1 cellular context compared by ENCODE assay signal in genomic region chr10:23412223-23412622, GRCh38.
TF ChIP-seq lines count a peak whose summit lies in the region.

No MANE protein-coding gene starts in this region.

TF ChIP-seq in HEK293, 187 proteins besides CTCF, POLR2A, EP300 and RAD21 (continued from another document):
- TF ChIP-seq ZNF639 (tag by site-specific recombination; IDR thresholded peaks at IDR 0.05): peak; percentile 84
- TF ChIP-seq ZBTB44 (tag by site-specific recombination; IDR thresholded peaks at IDR 0.05): no peak
- TF ChIP-seq TSHZ1 (tag by site-specific recombination; IDR thresholded peaks at IDR 0.05; ENCODE audit: borderline replicate concordance): peak; percentile 23; the same call in 1 of the 2 replicates
- no peak for TF ChIP-seq ZNF157 (tag by site-specific recombination; IDR thresholded peaks at IDR 0.05)
- no peak for TF ChIP-seq ZNF530 (tag by site-specific recombination; IDR thresholded peaks at IDR 0.05; ENCODE audit: low read depth)
- TF ChIP-seq ZBTB7A (tag by site-specific recombination; IDR thresholded peaks at IDR 0.05; ENCODE audit: low read depth): no peak
- TF ChIP-seq SP7 (tag by site-specific recombination; IDR thresholded peaks at IDR 0.05): peak; percentile 91
- no peak for TF ChIP-seq ZNF701 (tag by site-specific recombination; IDR thresholded peaks at IDR 0.05)
- peak; percentile 32; the same call in 1 of the 2 replicates for TF ChIP-seq ZNF24 (tag by site-specific recombination; IDR thresholded peaks at IDR 0.05)
- TF ChIP-seq ZNF843 (tag by site-specific recombination; IDR thresholded peaks at IDR 0.05): peak; percentile 54; the same call in 1 of the 2 replicates
- no peak for TF ChIP-seq ZNF544 (tag by site-specific recombination; IDR thresholded peaks at IDR 0.05)
- TF ChIP-seq ZNF394 (tag by site-specific recombination; IDR thresholded peaks at IDR 0.05; ENCODE audit: borderline replicate concordance): peak; percentile 65
- peak; percentile 21; the same call in 1 of the 2 replicates for TF ChIP-seq SP3 (tag by site-specific recombination; IDR thresholded peaks at IDR 0.05)
- TF ChIP-seq TCF7L2 (IDR thresholded peaks at IDR 0.05; ENCODE audit: borderline replicate concordance, low read depth, low read length): no peak
- no peak for TF ChIP-seq ZNF580 (tag by site-specific recombination; IDR thresholded peaks at IDR 0.05)
- no peak for TF ChIP-seq ZNF112 (tag by site-specific recombination; IDR thresholded peaks at IDR 0.05)
- TF ChIP-seq ZNF791 (tag by site-specific recombination; IDR thresholded peaks at IDR 0.05): no peak
- TF ChIP-seq KLF10 (tag by site-specific recombination; IDR thresholded peaks at IDR 0.05): no peak
- no peak for TF ChIP-seq ZNF114 (tag by site-specific recombination; IDR thresholded peaks at IDR 0.05)
- TF ChIP-seq ZSCAN5A (tag by site-specific recombination; IDR thresholded peaks at IDR 0.05): 0 out of 2 replicates have a peak, but pooled peaks have one; percentile 30
- no peak for TF ChIP-seq ZNF324 (tag by site-specific recombination; IDR thresholded peaks at IDR 0.05)
- peak; percentile 75 for TF ChIP-seq PRDM6 (tag by site-specific recombination; IDR thresholded peaks at IDR 0.05)
- no peak for TF ChIP-seq ZNF610 (tag by site-specific recombination; IDR thresholded peaks at IDR 0.05; ENCODE audit: borderline replicate concordance)
- no peak for TF ChIP-seq ZNF488 (tag by site-specific recombination; IDR thresholded peaks at IDR 0.05)
- no peak for TF ChIP-seq YY2 (tag by site-specific recombination; IDR thresholded peaks at IDR 0.05)
